28 cellular contexts compared by ENCODE assay signal in the genomic region with DNA sequence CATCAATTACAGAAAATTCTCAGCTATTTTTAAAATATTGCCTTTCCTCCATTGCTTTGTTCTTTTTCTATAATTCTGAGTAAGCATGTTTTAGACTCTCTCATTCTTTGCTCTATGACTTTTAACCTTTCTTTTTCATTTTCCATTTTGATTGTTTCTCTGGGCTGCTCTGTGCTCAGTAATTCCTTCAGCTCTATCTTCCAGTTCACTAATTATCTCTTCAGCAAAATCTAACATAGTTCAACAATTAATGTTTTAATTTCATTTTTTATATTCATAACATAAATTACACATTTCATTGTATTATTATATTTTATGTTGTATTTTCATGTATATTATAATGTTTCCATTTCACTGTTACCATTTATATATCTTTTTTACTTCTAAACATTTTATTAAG.
"Had no signal": no experiment of that assay in that cellular context is flagged by ENCODE, and none has a peak within 500 bp of the region (broad histone marks: within the 10 kb centered on the region; RNA-seq: fewer than 3 reads in every experiment).

No MANE protein-coding gene starts in this region.

- H3K27me3 ChIP-seq: ascending aorta, esophagus squamous epithelium had no signal

- H3K27ac ChIP-seq: ascending aorta, epithelial cell of prostate, esophagus squamous epithelium, heart left ventricle had no signal

- H3K4me1 ChIP-seq: ascending aorta, esophagus squamous epithelium, heart left ventricle had no signal

- FAIRE-seq: bronchial epithelial cell, endothelial cell of umbilical vein had no signal

- H3K36me3 ChIP-seq: ascending aorta, esophagus squamous epithelium, heart left ventricle had no signal

- DNase-seq: activated CD4-positive, alpha-beta memory T cell treated with anti-CD3 and anti-CD28 coated beads for 36 hours; activated CD4-positive, alpha-beta T cell treated with anti-CD3 and anti-CD28 coated beads for 36 hours; activated CD4-positive, alpha-beta T cell treated with anti-CD3 and anti-CD28 coated beads, Interleukin-2, amount 10 ng/mL, durations not matched to agents 24 days and 14 days; activated CD4-positive, CD25-positive, alpha-beta regulatory T cell; activated CD4-positive, CD25-positive, alpha-beta regulatory T cell treated with anti-CD3 and anti-CD28 coated beads, Interleukin-2, amount 50 U/mL, for 72 hours; activated CD8-positive, alpha-beta memory T cell treated with anti-CD3 and anti-CD28 coated beads, Interleukin-2, amount 10 ng/mL, durations not matched to agents 7 days and 5 days; activated CD8-positive, alpha-beta memory T cell treated with anti-CD3 and anti-CD28 coated beads, Interleukin-2, amount 50 U/mL, for 4 hours; activated CD8-positive, alpha-beta T cell treated with anti-CD3 and anti-CD28 coated beads, Interleukin-2, amount 10 ng/mL, durations not matched to agents 7 days and 5 days; activated effector memory CD4-positive, alpha-beta T cell treated with anti-CD3 and anti-CD28 coated beads, Interleukin-2, amount 50 U/mL, for 16 hours; activated naive CD4-positive, alpha-beta T cell treated with anti-CD3 and anti-CD28 coated beads, Interleukin-2, amount 10 ng/mL, durations not matched to agents 7 days and 5 days; activated naive CD8-positive, alpha-beta T cell treated with anti-CD3 and anti-CD28 coated beads, Interleukin-2, amount 10 ng/mL, durations not matched to agents 7 days and 5 days; activated T-cell treated with anti-CD3 and anti-CD28 coated beads, Interleukin-2, amount 50 U/mL, for 1 hour; activated T-cell treated with anti-CD3 and anti-CD28 coated beads, Interleukin-2, amount 50 U/mL, for 48 hours; cortex of kidney; dermis blood vessel endothelial cell; effector CD4-positive, alpha-beta T cell; effector memory CD8-positive, alpha-beta T cell; esophagus squamous epithelium; foreskin melanocyte; glutamatergic neuron; heart left ventricle; hypothalamus; T-helper 17 cell; T1000 had no signal

- H3K9me3 ChIP-seq: ascending aorta had no signal

- H3K4me3 ChIP-seq: ascending aorta, esophagus squamous epithelium, heart left ventricle had no signal
